Comparison of ENCODE assay signal across 30 cellular contexts in the genomic region with DNA sequence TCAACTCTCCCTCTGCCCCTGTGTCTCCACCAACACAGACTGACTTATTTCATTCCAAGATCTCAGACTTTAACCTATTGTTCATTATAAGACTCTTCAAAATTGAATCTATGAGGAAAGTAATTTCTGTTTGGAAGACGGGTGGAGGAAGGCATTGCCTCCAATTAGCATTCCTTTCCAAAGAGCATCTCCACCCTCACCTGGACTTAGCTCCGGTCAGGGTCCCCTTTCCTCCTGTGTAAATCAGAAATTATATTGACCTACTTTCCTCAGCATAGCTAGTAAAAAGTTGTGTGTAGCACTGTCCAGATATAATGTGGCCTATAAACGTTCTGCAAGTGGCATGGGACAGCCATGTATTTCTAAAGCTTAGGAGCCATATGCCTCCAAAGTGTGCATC.
"Had no signal": no experiment of that assay in that cellular context is flagged by ENCODE, and none has a peak within 500 bp of the region (broad histone marks: within the 10 kb centered on the region; RNA-seq: fewer than 3 reads in every experiment).

No MANE protein-coding gene starts in this region.

- ATAC-seq: activated CD4-positive, CD25-positive, alpha-beta regulatory T cell treated with anti-CD3 and anti-CD28 coated beads, Interleukin-2, amount 50 U/mL, for 24 hours; activated CD8-positive, alpha-beta T cell treated with anti-CD3 and anti-CD28 coated beads for 36 hours; activated naive CD8-positive, alpha-beta T cell treated with anti-CD3 and anti-CD28 coated beads, Interleukin-2, amount 50 U/mL, for 24 hours; activated T-cell treated with anti-CD3 and anti-CD28 coated beads, Interleukin-2, amount 50 U/mL, for 4 hours; activated T-helper 17 cell treated with anti-CD3 and anti-CD28 coated beads, Interleukin-2, amount 50 U/mL, for 72 hours; effector memory CD8-positive, alpha-beta T cell; foreskin keratinocyte; gastrocnemius medialis had no signal

- H3K4me3 Mint-ChIP-seq: activated B cell treated with CpG ODN at 0.5 μM for 24 hours; activated CD8-positive, alpha-beta T cell treated with anti-CD3 and anti-CD28 coated beads for 36 hours; activated naive CD4-positive, alpha-beta T cell treated with anti-CD3 and anti-CD28 coated beads for 36 hours; activated naive CD4-positive, alpha-beta T cell treated with anti-CD3 and anti-CD28 coated beads, Interleukin-2, amount 50 U/mL, for 24 hours; activated naive CD8-positive, alpha-beta T cell treated with anti-CD3 and anti-CD28 coated beads for 36 hours; activated naive CD8-positive, alpha-beta T cell treated with anti-CD3 and anti-CD28 coated beads, Interleukin-2, amount 50 U/mL, for 24 hours; activated T-cell treated with anti-CD3 and anti-CD28 coated beads, Interleukin-2, amount 50 U/mL, for 4 hours; activated T-helper 17 cell treated with anti-CD3 and anti-CD28 coated beads, Interleukin-2, amount 50 U/mL, for 72 hours; brain; central memory CD8-positive, alpha-beta T cell; effector memory CD8-positive, alpha-beta T cell had no signal

- H3K27me3 ChIP-seq: adrenal gland, ascending aorta, esophagus muscularis mucosa, foreskin keratinocyte, gastrocnemius medialis had no signal

- H3K27ac ChIP-seq: adrenal gland, ascending aorta, esophagus muscularis mucosa, foreskin keratinocyte, gastrocnemius medialis, WERI-Rb-1 had no signal

- H3K36me3 ChIP-seq: adrenal gland, ascending aorta, esophagus muscularis mucosa, gastrocnemius medialis, WERI-Rb-1 had no signal

- H3K4me1 Mint-ChIP-seq: activated B cell treated with CpG ODN at 0.5 μM for 24 hours; activated naive CD4-positive, alpha-beta T cell treated with anti-CD3 and anti-CD28 coated beads, Interleukin-2, amount 50 U/mL, for 24 hours; activated naive CD8-positive, alpha-beta T cell treated with anti-CD3 and anti-CD28 coated beads for 36 hours; activated naive CD8-positive, alpha-beta T cell treated with anti-CD3 and anti-CD28 coated beads, Interleukin-2, amount 50 U/mL, for 24 hours; activated T-helper 17 cell treated with anti-CD3 and anti-CD28 coated beads, Interleukin-2, amount 50 U/mL, for 72 hours; central memory CD8-positive, alpha-beta T cell had no signal

- H3K27ac Mint-ChIP-seq: activated B cell treated with CpG ODN at 0.5 μM for 24 hours; activated CD8-positive, alpha-beta T cell treated with anti-CD3 and anti-CD28 coated beads for 36 hours; activated naive CD4-positive, alpha-beta T cell treated with anti-CD3 and anti-CD28 coated beads for 36 hours; activated naive CD4-positive, alpha-beta T cell treated with anti-CD3 and anti-CD28 coated beads, Interleukin-2, amount 50 U/mL, for 24 hours; activated naive CD8-positive, alpha-beta T cell treated with anti-CD3 and anti-CD28 coated beads for 36 hours; activated naive CD8-positive, alpha-beta T cell treated with anti-CD3 and anti-CD28 coated beads, Interleukin-2, amount 50 U/mL, for 24 hours; activated T-helper 17 cell treated with anti-CD3 and anti-CD28 coated beads, Interleukin-2, amount 50 U/mL, for 72 hours; effector memory CD8-positive, alpha-beta T cell had no signal

- H3K9me3 Mint-ChIP-seq: activated B cell treated with CpG ODN at 0.5 μM for 24 hours; activated CD8-positive, alpha-beta T cell treated with anti-CD3 and anti-CD28 coated beads for 36 hours; activated naive CD4-positive, alpha-beta T cell treated with anti-CD3 and anti-CD28 coated beads for 36 hours; activated naive CD4-positive, alpha-beta T cell treated with anti-CD3 and anti-CD28 coated beads, Interleukin-2, amount 50 U/mL, for 24 hours; activated naive CD8-positive, alpha-beta T cell treated with anti-CD3 and anti-CD28 coated beads for 36 hours; activated naive CD8-positive, alpha-beta T cell treated with anti-CD3 and anti-CD28 coated beads, Interleukin-2, amount 50 U/mL, for 24 hours; activated T-cell treated with anti-CD3 and anti-CD28 coated beads, Interleukin-2, amount 50 U/mL, for 4 hours; activated T-helper 17 cell treated with anti-CD3 and anti-CD28 coated beads, Interleukin-2, amount 50 U/mL, for 72 hours; central memory CD8-positive, alpha-beta T cell had no signal

- H3K4me1 ChIP-seq: adrenal gland, ascending aorta, gastrocnemius medialis had no signal

- H3K4me3 ChIP-seq: adrenal gland, ascending aorta, esophagus muscularis mucosa, gastrocnemius medialis had no signal

- DNase-seq: activated B cell treated with CpG ODN at 0.5 μM for 24 hours; activated CD4-positive, alpha-beta T cell treated with anti-CD3 and anti-CD28 coated beads for 48 hours; activated CD4-positive, alpha-beta T cell treated with anti-CD3 and anti-CD28 coated beads, Interleukin-2, amount 50 U/mL, for 1 hour; activated CD4-positive, alpha-beta T cell treated with anti-CD3 and anti-CD28 coated beads, Interleukin-2, amount 50 U/mL, for 48 hours; activated CD8-positive, alpha-beta memory T cell treated with anti-CD3 and anti-CD28 coated beads for 24 hours; activated CD8-positive, alpha-beta T cell treated with anti-CD3 and anti-CD28 coated beads for 36 hours; activated effector memory CD4-positive, alpha-beta T cell treated with Interleukin-2 at 50 U/mL for 16 hours; activated gamma-delta T cell treated with Interleukin-2 at 50 U/mL for 16 hours; activated naive CD4-positive, alpha-beta T cell treated with anti-CD3 and anti-CD28 coated beads for 36 hours; activated naive CD8-positive, alpha-beta T cell treated with anti-CD3 and anti-CD28 coated beads for 36 hours; activated naive CD8-positive, alpha-beta T cell treated with anti-CD3 and anti-CD28 coated beads, Interleukin-2, amount 50 U/mL, for 24 hours; activated T-cell treated with anti-CD3 and anti-CD28 coated beads, Interleukin-2, amount 50 U/mL, for 4 hours; adrenal gland; cortex of kidney; dermis blood vessel endothelial cell; effector CD4-positive, alpha-beta T cell; effector memory CD8-positive, alpha-beta T cell; erythroblast; foreskin keratinocyte; gastrocnemius medialis; glutamatergic neuron; T-helper 2 cell; WERI-Rb-1 had no signal

- H3K27me3 Mint-ChIP-seq: activated CD8-positive, alpha-beta T cell treated with anti-CD3 and anti-CD28 coated beads for 36 hours; activated naive CD4-positive, alpha-beta T cell treated with anti-CD3 and anti-CD28 coated beads, Interleukin-2, amount 50 U/mL, for 24 hours; activated naive CD8-positive, alpha-beta T cell treated with anti-CD3 and anti-CD28 coated beads for 36 hours; activated naive CD8-positive, alpha-beta T cell treated with anti-CD3 and anti-CD28 coated beads, Interleukin-2, amount 50 U/mL, for 24 hours; activated T-helper 17 cell treated with anti-CD3 and anti-CD28 coated beads, Interleukin-2, amount 50 U/mL, for 72 hours; central memory CD8-positive, alpha-beta T cell; effector memory CD8-positive, alpha-beta T cell had no signal

- H3K9me3 ChIP-seq: adrenal gland, ascending aorta, esophagus muscularis mucosa, gastrocnemius medialis had no signal

- H3K36me3 Mint-ChIP-seq: activated naive CD4-positive, alpha-beta T cell treated with anti-CD3 and anti-CD28 coated beads, Interleukin-2, amount 50 U/mL, for 24 hours; activated naive CD8-positive, alpha-beta T cell treated with anti-CD3 and anti-CD28 coated beads for 36 hours; brain had no signal
